26 cellular contexts compared by ENCODE assay signal in the genomic region with DNA sequence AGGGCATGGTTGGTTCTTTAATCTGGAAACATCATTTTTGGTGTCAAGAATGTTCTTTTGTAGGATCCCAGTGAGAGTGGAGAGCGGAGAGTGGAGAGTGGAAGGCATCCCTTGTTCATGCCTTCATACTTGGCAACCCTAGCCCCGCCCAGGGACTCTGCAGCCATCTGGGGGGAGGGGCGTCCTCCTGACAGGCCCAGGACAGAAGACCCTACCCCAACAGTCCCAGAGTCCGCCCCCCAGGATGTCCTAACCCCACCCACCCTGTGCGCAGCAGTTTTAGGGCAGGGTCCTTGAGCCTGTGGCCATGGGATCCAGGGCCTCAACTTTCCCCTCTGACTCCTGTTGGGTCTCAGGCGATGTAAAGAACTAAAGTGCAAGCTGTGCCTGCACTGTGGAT. TPM values are rescaled to one million over a fixed set of nuclear protein-coding genes. Genes with fewer than 3 reads are reported as not detected.
"Had no signal": no experiment of that assay in that cellular context is flagged by ENCODE, and none has a peak within 500 bp of the region (broad histone marks: within the 10 kb centered on the region; RNA-seq: fewer than 3 reads in every experiment).

No MANE protein-coding gene starts in this region.

- H3K27me3 ChIP-seq: body of pancreas, dorsolateral prefrontal cortex, sigmoid colon, upper lobe of left lung, vagina had no signal

- H3K4me3 Mint-ChIP-seq: activated CD4-positive, alpha-beta T cell treated with anti-CD3 and anti-CD28 coated beads for 36 hours; activated naive CD8-positive, alpha-beta T cell; nephron; stimulated activated memory B cell treated with anti-CD40 and anti-IgM and Interleukin-4, amounts not matched to agents 10 μg/mL and 1 μg/mL and 100 μg/mL, for 72 hours; stimulated activated naive CD8-positive, alpha-beta T cell treated with anti-CD3 and anti-CD28 coated beads, Interleukin-15, amount 100 ng/mL, for 72 hours; T-cell; T-helper 2 cell treated with Interferon-gamma antibody and Interleukin-4, amounts not matched to agents 5 μg/mL and 100 μg/mL, for 36 hours had no signal

- H3K4me3 ChIP-seq: body of pancreas, coronary artery, dorsolateral prefrontal cortex, heart right ventricle, left lung, sigmoid colon, upper lobe of left lung, vagina had no signal

- DNase-seq: activated CD4-positive, alpha-beta T cell treated with anti-CD3 and anti-CD28 coated beads for 36 hours; activated CD4-positive, alpha-beta T cell treated with anti-CD3 and anti-CD28 coated beads, Interleukin-2, amount 50 U/mL, for 4 hours; activated CD4-positive, CD25-positive, alpha-beta regulatory T cell; activated effector memory CD4-positive, alpha-beta T cell treated with Interleukin-2 at 50 U/mL for 16 hours; activated naive CD4-positive, alpha-beta T cell treated with Interleukin-2 at 50 U/mL for 16 hours; activated T-cell treated with anti-CD3 and anti-CD28 coated beads for 4 hours; body of pancreas; cerebellar nuclear complex; dorsolateral prefrontal cortex; effector memory CD4-positive, alpha-beta T cell; heart right ventricle; sigmoid colon; small intestine; stimulated activated CD4-positive, alpha-beta T cell treated with anti-CD3 and anti-CD28 coated beads, Interleukin-4, amount 100 ng/mL, for 24 hours; stimulated activated naive CD8-positive, alpha-beta T cell treated with anti-CD3 and anti-CD28 coated beads, Interleukin-15, amount 100 ng/mL, for 72 hours; substantia nigra; T-cell; upper lobe of left lung had no signal

- FAIRE-seq: small intestine had no signal

- H3K9me3 Mint-ChIP-seq: nephron; stimulated activated naive CD8-positive, alpha-beta T cell treated with anti-CD3 and anti-CD28 coated beads, Interleukin-15, amount 100 ng/mL, for 72 hours; T-cell; T-helper 2 cell treated with Interferon-gamma antibody and Interleukin-4, amounts not matched to agents 5 μg/mL and 100 μg/mL, for 36 hours had no signal

- H3K27me3 Mint-ChIP-seq: activated CD4-positive, alpha-beta T cell treated with anti-CD3 and anti-CD28 coated beads for 36 hours; activated naive CD8-positive, alpha-beta T cell; stimulated activated memory B cell treated with anti-CD40 and anti-IgM and Interleukin-4, amounts not matched to agents 10 μg/mL and 1 μg/mL and 100 μg/mL, for 72 hours; stimulated activated naive CD8-positive, alpha-beta T cell treated with anti-CD3 and anti-CD28 coated beads, Interleukin-15, amount 100 ng/mL, for 72 hours; T-cell had no signal

- ATAC-seq: activated CD4-positive, alpha-beta T cell treated with anti-CD3 and anti-CD28 coated beads for 36 hours; body of pancreas; heart right ventricle; left lung; stimulated activated memory B cell treated with anti-CD40 and anti-IgM and Interleukin-4, amounts not matched to agents 10 μg/mL and 1 μg/mL and 100 μg/mL, for 72 hours; stimulated activated naive CD8-positive, alpha-beta T cell treated with anti-CD3 and anti-CD28 coated beads, Interleukin-15, amount 100 ng/mL, for 72 hours; T-cell had no signal

- H3K27ac ChIP-seq: body of pancreas, coronary artery, dorsolateral prefrontal cortex, heart right ventricle, left lung, sigmoid colon, upper lobe of left lung, vagina had no signal

- H3K27ac Mint-ChIP-seq: activated naive CD8-positive, alpha-beta T cell; nephron; stimulated activated memory B cell treated with anti-CD40 and anti-IgM and Interleukin-4, amounts not matched to agents 10 μg/mL and 1 μg/mL and 100 μg/mL, for 72 hours; T-cell; T-helper 2 cell treated with Interferon-gamma antibody and Interleukin-4, amounts not matched to agents 5 μg/mL and 100 μg/mL, for 36 hours had no signal

- H3K36me3 Mint-ChIP-seq: activated naive CD8-positive, alpha-beta T cell had no signal

- H3K4me1 Mint-ChIP-seq: nephron had no signal

- H3K9me3 ChIP-seq: body of pancreas, heart right ventricle, left lung, sigmoid colon, upper lobe of left lung, vagina had no signal

RNA-seq across cellular contexts. Expression of gene CARD14, which starts 54.9 kb away (rescaled TPM):
- total RNA-seq: activated CD4-positive, alpha-beta T cell treated with anti-CD3 and anti-CD28 coated beads for 36 hours; body of pancreas; sigmoid colon had no signal
- polyA plus RNA-seq: fibroblast of lung had no signal
